Comparison of ENCODE assay signal across 1 cellular context in the genomic region with DNA sequence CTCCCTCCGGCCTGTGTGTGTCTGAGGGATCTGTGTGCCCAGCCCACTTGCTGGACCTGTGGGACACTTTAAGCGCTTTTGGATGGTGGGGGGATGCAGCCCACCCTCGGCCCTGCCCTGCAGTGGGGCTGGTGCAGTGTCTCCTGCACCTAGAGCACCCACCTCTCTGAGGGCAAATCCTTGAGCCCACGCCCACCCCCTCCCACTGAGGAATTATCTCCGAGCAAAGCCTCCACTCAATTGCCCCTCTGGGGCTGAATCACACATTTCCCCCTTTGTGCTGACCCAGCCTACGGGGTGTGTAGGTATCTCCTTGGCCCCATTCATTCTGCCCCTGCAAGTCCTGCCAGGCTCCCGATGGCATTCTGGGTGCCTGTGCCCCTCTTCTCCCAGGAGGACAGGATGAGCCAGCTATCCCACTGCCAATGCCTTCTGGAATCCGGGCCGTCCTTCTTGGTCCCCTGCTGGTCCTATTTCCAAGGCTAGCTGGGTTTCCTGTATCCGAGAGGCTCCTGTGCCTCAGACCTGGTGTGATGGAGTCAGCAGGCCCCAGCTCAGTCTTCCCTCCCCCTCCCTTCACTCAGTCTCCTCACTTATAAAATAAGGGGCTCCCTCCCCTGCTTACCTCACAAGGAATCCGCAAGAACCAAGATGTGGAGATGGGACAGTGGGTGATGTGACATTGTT.
TF ChIP-seq lines count a peak whose summit lies in the region.

No MANE protein-coding gene starts in this region.

TF ChIP-seq in IMR-90, 13 proteins besides CTCF, POLR2A, EP300 and RAD21:
- TF ChIP-seq MXI1 (IDR thresholded peaks at IDR 0.05; ENCODE audit: borderline replicate concordance, low read depth, low read length), result no peak
- no peak for TF ChIP-seq CHD1 (IDR thresholded peaks at IDR 0.05; ENCODE audit: low read depth, low read length)
- TF ChIP-seq, protein P1, sequence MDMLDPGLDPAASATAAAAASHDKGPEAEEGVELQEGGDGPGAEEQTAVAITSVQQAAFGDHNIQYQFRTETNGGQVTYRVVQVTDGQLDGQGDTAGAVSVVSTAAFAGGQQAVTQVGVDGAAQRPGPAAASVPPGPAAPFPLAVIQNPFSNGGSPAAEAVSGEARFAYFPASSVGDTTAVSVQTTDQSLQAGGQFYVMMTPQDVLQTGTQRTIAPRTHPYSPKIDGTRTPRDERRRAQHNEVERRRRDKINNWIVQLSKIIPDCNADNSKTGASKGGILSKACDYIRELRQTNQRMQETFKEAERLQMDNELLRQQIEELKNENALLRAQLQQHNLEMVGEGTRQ (IDR thresholded peaks at IDR 0.05; ENCODE audit: low read depth, low read length), result no peak
- TF ChIP-seq, protein P2, sequence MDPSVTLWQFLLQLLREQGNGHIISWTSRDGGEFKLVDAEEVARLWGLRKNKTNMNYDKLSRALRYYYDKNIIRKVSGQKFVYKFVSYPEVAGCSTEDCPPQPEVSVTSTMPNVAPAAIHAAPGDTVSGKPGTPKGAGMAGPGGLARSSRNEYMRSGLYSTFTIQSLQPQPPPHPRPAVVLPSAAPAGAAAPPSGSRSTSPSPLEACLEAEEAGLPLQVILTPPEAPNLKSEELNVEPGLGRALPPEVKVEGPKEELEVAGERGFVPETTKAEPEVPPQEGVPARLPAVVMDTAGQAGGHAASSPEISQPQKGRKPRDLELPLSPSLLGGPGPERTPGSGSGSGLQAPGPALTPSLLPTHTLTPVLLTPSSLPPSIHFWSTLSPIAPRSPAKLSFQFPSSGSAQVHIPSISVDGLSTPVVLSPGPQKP (IDR thresholded peaks at IDR 0.05; ENCODE audit: borderline replicate concordance, low read depth, low read length), result no peak
- TF ChIP-seq MAZ (IDR thresholded peaks at IDR 0.05; ENCODE audit: borderline replicate concordance, low read depth, low read length), result no peak
- TF ChIP-seq RCOR1 (IDR thresholded peaks at IDR 0.05; ENCODE audit: insufficient replicate concordance, low read length), result no peak
- TF ChIP-seq BHLHE40 (IDR thresholded peaks at IDR 0.05; ENCODE audit: low read depth, low read length), result no peak
- no peak for TF ChIP-seq FOS (IDR thresholded peaks at IDR 0.05; ENCODE audit: low read depth, low read length)
- no peak for TF ChIP-seq MAFK (IDR thresholded peaks at IDR 0.05; ENCODE audit: low read depth, low read length)
- no peak for TF ChIP-seq SMC3 (IDR thresholded peaks at IDR 0.05; ENCODE audit: low read depth, low read length)
- no peak for TF ChIP-seq RFX5 (IDR thresholded peaks at IDR 0.05; ENCODE audit: low read depth, low read length)
- TF ChIP-seq NFE2L2 (IDR thresholded peaks at IDR 0.05; ENCODE audit: low read depth, low read length), result no peak
- no peak for TF ChIP-seq CEBPB (IDR thresholded peaks at IDR 0.05; ENCODE audit: low read depth, low read length)
